Comparison of ENCODE assay signal across 7 cellular contexts in the genomic region with DNA sequence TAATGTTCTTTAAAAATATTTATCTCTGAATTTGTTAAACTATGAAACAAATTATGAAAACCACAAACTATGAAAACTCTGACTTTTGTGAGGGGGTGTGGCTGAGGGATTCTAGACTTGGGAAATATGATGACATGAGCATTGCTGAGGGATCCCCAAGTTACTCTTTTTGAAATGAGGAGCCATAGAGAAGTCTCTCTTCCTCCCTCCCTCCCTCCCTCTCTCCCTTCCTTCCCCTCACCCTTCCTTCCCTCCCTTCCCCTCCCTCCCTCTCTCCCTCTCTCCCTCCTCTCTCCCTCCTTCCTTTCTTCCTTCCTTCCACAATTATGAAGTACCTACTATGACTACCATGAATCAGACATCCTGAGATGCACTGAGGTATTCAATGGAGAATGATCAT.
"Had no signal": no experiment of that assay in that cellular context is flagged by ENCODE, and none has a peak within 500 bp of the region (broad histone marks: within the 10 kb centered on the region; RNA-seq: fewer than 3 reads in every experiment).

No MANE protein-coding gene starts in this region.

- H3K9ac ChIP-seq: KMS-11 had no signal

- H3K4me2 ChIP-seq: KMS-11 had no signal

- H3K27ac ChIP-seq: HL-60, KMS-11 had no signal

- FAIRE-seq: HTR-8/SVneo, K562 had no signal

- H3K4me3 ChIP-seq: K562 had no signal

- DNase-seq: IMR-90, KBM-7, KG1 had no signal

- ATAC-seq: K562 had no signal
